ENCODE assay signal across 1 cellular context in genomic region chr3:130354430-130354829, GRCh38.
TF ChIP-seq lines count a peak whose summit lies in the region.

No MANE protein-coding gene starts in this region.

TF ChIP-seq in WTC11, 78 proteins besides CTCF, POLR2A, EP300 and RAD21 (continued from another document):
- TF ChIP-seq FOXP4 (CRISPR knock-in tag; IDR thresholded peaks at IDR 0.05), result no peak
- no peak for TF ChIP-seq ZNF396 (CRISPR knock-in tag; IDR thresholded peaks at IDR 0.05; ENCODE audit: borderline replicate concordance)
- TF ChIP-seq HMGA2 (CRISPR knock-in tag; IDR thresholded peaks at IDR 0.05), result no peak
- TF ChIP-seq IRF1 (CRISPR knock-in tag; IDR thresholded peaks at IDR 0.05), result no peak
- no peak for TF ChIP-seq RELA (CRISPR knock-in tag; IDR thresholded peaks at IDR 0.05; ENCODE audit: borderline replicate concordance)
- TF ChIP-seq ZNF281 (CRISPR knock-in tag; IDR thresholded peaks at IDR 0.05), result no peak
- TF ChIP-seq ZNF671 (CRISPR knock-in tag; IDR thresholded peaks at IDR 0.05), result no peak
- no peak for TF ChIP-seq ESRRA (CRISPR knock-in tag; IDR thresholded peaks at IDR 0.05; ENCODE audit: borderline replicate concordance)
- TF ChIP-seq NFYB (CRISPR knock-in tag; conservative IDR thresholded peaks at IDR 0.05; ENCODE audit: low read depth), result no peak
